9 cellular contexts compared by ENCODE assay signal in genomic region chrX:23334536-23334870, GRCh38. TPM values are rescaled to one million over a fixed set of nuclear protein-coding genes. Genes with fewer than 3 reads are reported as not detected.
DNase-seq lines count a peak whose midpoint lies in the region; ATAC-seq and TF ChIP-seq lines count a peak whose summit lies in the region.
"Had no signal": no experiment of that assay in that cellular context is flagged by ENCODE, and none has a peak within 500 bp of the region (broad histone marks: within the 10 kb centered on the region; RNA-seq: fewer than 3 reads in every experiment).

TSS of gene PTCHD1 (plus strand) at chrX:23334849. CDS start at chrX:23334876, 27 bp downstream.

- WGBS in HUES64: 0% methylated on average over 51 of the region's 61 CpGs
- 60% methylated on average over 15 of the region's 61 CpGs for WGBS in esophagus muscularis mucosa

- peak within 1 kb of the TSS; percentile 38 for H2AFZ ChIP-seq in parathyroid adenoma

- POLR2A ChIA-PET in A673 (lab: Charles Lee; ENCODE audit: low non-redundant PET): no interaction called here

- TF ChIP-seq POLR2A in esophagus muscularis mucosa (IDR thresholded peaks at IDR 0.05; ENCODE audit: low read depth): no peak

- H3K9ac ChIP-seq in HUES64 (ENCODE audit: low read depth, low read length): no peak within 1 kb of the TSS
- no peak within 1 kb of the TSS for H3K9ac ChIP-seq in parathyroid adenoma

- DNase-seq in A673 (ENCODE audit: low spot score) (no peak), esophagus muscularis mucosa (ENCODE audit: extremely low spot score) (no peak), NCI-H526 treated with DMSO at 0.1 percent for 48 hours (lab: John Stamatoyannopoulos, UW) (no peak), SKM-1 treated with dmso at 0.1 percent for 144 hours (lab: John Stamatoyannopoulos, UW; ENCODE audit: unreplicated experiment) (no peak)
- DNase-seq in effector memory CD4-positive, alpha-beta T cell: no peak

- TF ChIP-seq EP300 in esophagus muscularis mucosa (IDR thresholded peaks at IDR 0.05): no peak

- BruUV-seq in A673 (replicated peaks; lab: Mats Ljungman, UMichigan): no TSS peak

- no peak for ATAC-seq in GM18520 (IDR thresholded peaks at IDR 0.05; ENCODE audit: unreplicated experiment)

- CTCF ChIA-PET in A673 (lab: Charles Lee): interaction anchor here (0.7 kb wide), 1 partner anchor 255 kb away, joined by 5 read pairs; no protein-coding TSS in a partner anchor

- intact Hi-C loops in A673 (cut with micrococcal nuclease; ENCODE audit: unreplicated experiment): no loop called here
- intact Hi-C loops in esophagus muscularis mucosa (cut with DNase I): no loop called here

- H3K4me2 ChIP-seq in parathyroid adenoma (ENCODE audit: low read length): peak within 1 kb of the TSS; percentile 30

- H3K4me3 ChIP-seq in A673 (ENCODE audit: low read depth, low read length, poor library complexity, severe bottlenecking): peak within 1 kb of the TSS; percentile 29
- peak within 1 kb of the TSS; percentile 59 for H3K4me3 ChIP-seq in HUES64 (ENCODE audit: low read length)
- H3K4me3 ChIP-seq in esophagus muscularis mucosa: peak within 1 kb of the TSS; percentile 49 to 62 (median 52)
- H3K4me3 ChIP-seq in parathyroid adenoma (ENCODE audit: low read depth, low read length): peak within 1 kb of the TSS; percentile 1
- no peak within 1 kb of the TSS for H3K4me3 ChIP-seq in effector memory CD4-positive, alpha-beta T cell (ENCODE audit: insufficient read depth, low read depth, low read length, poor library complexity, severe bottlenecking)

- no peak within 1 kb of the TSS for H3K27ac ChIP-seq in A673 (ENCODE audit: low read depth, low read length, poor library complexity, severe bottlenecking)
- H3K27ac ChIP-seq in HUES64 (ENCODE audit: low read depth, low read length): no peak within 1 kb of the TSS
- peak within 1 kb of the TSS; percentile 27 to 65 (median 50) for H3K27ac ChIP-seq in esophagus muscularis mucosa (replicated peaks in 1 of 4)
- no peak within 1 kb of the TSS for H3K27ac ChIP-seq in parathyroid adenoma
- H3K27ac ChIP-seq in effector memory CD4-positive, alpha-beta T cell (ENCODE audit: insufficient read depth, low read length, poor library complexity, severe bottlenecking): no peak within 1 kb of the TSS

- TF ChIP-seq CTCF in A673 (conservative IDR thresholded peaks at IDR 0.05; ENCODE audit: low read depth, low read length) (no peak), esophagus muscularis mucosa (IDR thresholded peaks at IDR 0.05) (no peak), parathyroid adenoma (IDR thresholded peaks at IDR 0.05) (no peak)

- H3K9me3 ChIP-seq in A673 (ENCODE audit: low read depth, low read length, poor library complexity, severe bottlenecking) (no peaks in the 10 kb centered on the region), HUES64 (ENCODE audit: insufficient read depth, low read depth, low read length) (no peaks in the 10 kb centered on the region), esophagus muscularis mucosa (no peaks in the 10 kb centered on the region), parathyroid adenoma (ENCODE audit: control insufficient read depth, low read length) (no peaks in the 10 kb centered on the region)
- H3K9me3 ChIP-seq in effector memory CD4-positive, alpha-beta T cell (ENCODE audit: control insufficient read depth, low read length): no peaks in the 10 kb centered on the region

- H3K27me3 ChIP-seq in A673 (replicated peaks; ENCODE audit: insufficient read depth, low read depth, low read length, poor library complexity) (peaks cover 82% of the 10 kb centered on the region), HUES64 (ENCODE audit: insufficient read depth, low read length) (peaks cover 65% of the 10 kb centered on the region), esophagus muscularis mucosa (peaks cover 0 to 29% (median 2%) of the 10 kb centered on the region in 4 donors), parathyroid adenoma (ENCODE audit: control insufficient read depth, insufficient read depth, low read length) (no peaks in the 10 kb centered on the region)
- no peaks in the 10 kb centered on the region for H3K27me3 ChIP-seq in effector memory CD4-positive, alpha-beta T cell (replicated peaks; ENCODE audit: control insufficient read depth, insufficient read depth, low read length, poor library complexity, severe bottlenecking)

- no peaks in the 10 kb centered on the region for H3K36me3 ChIP-seq in A673 (ENCODE audit: insufficient read depth, low read length, poor library complexity, severe bottlenecking)
- H3K36me3 ChIP-seq in HUES64 (ENCODE audit: insufficient read depth, low read length): no peaks in the 10 kb centered on the region
- no peaks in the 10 kb centered on the region for H3K36me3 ChIP-seq in esophagus muscularis mucosa
- H3K36me3 ChIP-seq in parathyroid adenoma (ENCODE audit: control insufficient read depth, insufficient read depth, low read length): no peaks in the 10 kb centered on the region
- no peaks in the 10 kb centered on the region for H3K36me3 ChIP-seq in effector memory CD4-positive, alpha-beta T cell (ENCODE audit: control insufficient read depth, insufficient read depth, low read length)

- no peaks in the 10 kb centered on the region for H3K79me2 ChIP-seq in parathyroid adenoma

- H3K4me1 ChIP-seq in A673 (ENCODE audit: insufficient read depth, low read length, poor library complexity, severe bottlenecking) (no peaks in the 10 kb centered on the region), HUES64 (ENCODE audit: insufficient read depth, low read length) (peaks cover 16% of the 10 kb centered on the region), esophagus muscularis mucosa (peaks cover 5 to 28% (median 24%) of the 10 kb centered on the region in 4 donors), parathyroid adenoma (no peaks in the 10 kb centered on the region)
- H3K4me1 ChIP-seq in effector memory CD4-positive, alpha-beta T cell (ENCODE audit: control insufficient read depth, insufficient read depth, low read length, poor library complexity, severe bottlenecking): no peaks in the 10 kb centered on the region

RNA-seq across cellular contexts. Expression of gene PTCHD1, which starts in this region (rescaled TPM):
- total RNA-seq in A673 (2021) (0.02 TPM in 1 of 2 replicates, not detected in the other), esophagus muscularis mucosa (1 to 10 TPM; 5.8 to 9.1 (median 8.0) TPM)
- 1.2 TPM for polyA plus RNA-seq in HUES64 (2013, experiment 1 of 2)
- polyA plus RNA-seq in HUES64 (2013, experiment 2 of 2): 1.3 TPM
- total RNA-seq: OCI-LY7 had no signal

Comparison
In these comparisons a context has a peak if more than half of its experiments do, and no peak if none do; other contexts are left out.
1. H3K27ac ChIP-seq: peak in esophagus muscularis mucosa (4 of 4); none in A673 (single experiment), HUES64 (single experiment), parathyroid adenoma (single experiment) and effector memory CD4-positive, alpha-beta T cell (single experiment).